Comparison of ENCODE assay signal across 8 cellular contexts in the genomic region with DNA sequence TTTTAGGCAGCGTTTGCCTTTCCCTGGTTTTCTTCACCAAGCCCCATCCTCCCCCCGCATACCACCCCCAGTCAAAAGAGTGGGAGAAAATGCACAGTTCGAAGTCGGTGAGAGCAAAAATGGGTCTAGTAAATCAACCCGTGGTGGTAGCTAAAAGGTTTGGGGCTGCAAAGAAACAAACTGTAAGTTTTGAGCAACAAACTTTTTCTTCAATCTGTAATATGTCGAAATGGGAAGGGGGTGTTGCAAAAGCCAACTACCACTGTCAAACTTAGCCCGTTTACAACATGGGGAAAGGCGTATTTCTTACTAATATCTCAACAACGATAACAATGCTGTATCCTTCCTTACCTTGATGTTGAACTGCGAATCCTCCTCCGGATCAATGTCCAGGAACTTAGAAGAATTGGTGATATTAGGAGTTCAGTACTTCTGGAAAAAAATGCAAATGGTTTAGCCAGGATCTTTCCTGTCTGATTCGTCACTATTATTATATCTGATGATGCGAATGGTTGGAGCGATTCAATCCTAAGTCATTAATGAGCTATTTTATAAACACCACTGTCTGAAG. TPM values are rescaled to one million over a fixed set of nuclear protein-coding genes. Genes with fewer than 3 reads are reported as not detected.
A peak's percentile ranks its signal among the peaks of the same experiment; 100 is the strongest.
DNase-seq lines count a peak whose midpoint lies in the region; ATAC-seq, FAIRE-seq and TF ChIP-seq lines count a peak whose summit lies in the region.

No MANE protein-coding gene starts in this region.

- H3K4me3 Mint-ChIP-seq in activated T-helper 2 cell treated with anti-CD3 and anti-CD28 coated beads, Interferon-gamma antibody, Interleukin-2, Interleukin-4, amounts not matched to agents 10 μg/mL and 5 μg/mL and 100 μg/mL, durations not matched to agents 14 hours and 24 hours and 36 hours (ENCODE audit: low read depth): peak overlapping the region; percentile 86

- H3K4me1 Mint-ChIP-seq in activated T-helper 2 cell treated with anti-CD3 and anti-CD28 coated beads, Interferon-gamma antibody, Interleukin-2, Interleukin-4, amounts not matched to agents 10 μg/mL and 5 μg/mL and 100 μg/mL, durations not matched to agents 14 hours and 24 hours and 36 hours (ENCODE audit: low read depth): peaks cover 19% of the 10 kb centered on the region

- H3K79me2 ChIP-seq in keratinocyte (ENCODE audit: control insufficient read depth, insufficient read depth, low read length): no peaks in the 10 kb centered on the region

- H3K36me3 ChIP-seq in BLaER1 treated with 17β-estradiol and CSF1 and Interleukin-3, amounts not matched to agents 10 nM and 100 nM: no peaks in the 10 kb centered on the region
- H3K36me3 ChIP-seq in keratinocyte (ENCODE audit: control insufficient read depth in 2 of 2, extremely low read depth in 1 of 2, insufficient read depth in 2 of 2, low read length in 2 of 2) (no peaks in the 10 kb centered on the region), thyroid gland (no peaks in the 10 kb centered on the region)

- H3K4me3 ChIP-seq in BLaER1 treated with 17β-estradiol and CSF1 and Interleukin-3, amounts not matched to agents 10 nM and 100 nM: peak overlapping the region; percentile 63 to 82 (median 76)
- H3K4me3 ChIP-seq in keratinocyte (ENCODE audit: control insufficient read depth in 2 of 3, extremely low read depth in 1 of 3, insufficient read depth in 2 of 3, low read depth in 1 of 3, low read length in 3 of 3): peak overlapping the region; percentile 81 to 84 (median 84)
- peak overlapping the region in 2 of 3 donors; percentile 29 to 83 for H3K4me3 ChIP-seq in thyroid gland (replicated peaks in 1 of 3)

- no peaks in the 10 kb centered on the region for H3K9me1 ChIP-seq in keratinocyte (ENCODE audit: control insufficient read depth, extremely low read depth, insufficient read depth, low read length)

- no peak for ATAC-seq in HG02884 (IDR thresholded peaks at IDR 0.05; ENCODE audit: unreplicated experiment)

- 12 to 16% methylated on average over 14 of the region's 14 CpGs for WGBS in thyroid gland, 2 donors

- peaks cover 0 to 16% (median 0%) of the 10 kb centered on the region in 11 experiments; a peak in 8 of 22 replicates for H3K9me3 ChIP-seq in BLaER1 treated with 17β-estradiol and CSF1 and Interleukin-3, amounts not matched to agents 10 nM and 100 nM (replicated peaks in 1 of 11)
- H3K9me3 ChIP-seq in keratinocyte (ENCODE audit: control insufficient read depth, low read depth, low read length) (no peaks in the 10 kb centered on the region), thyroid gland (no peaks in the 10 kb centered on the region)

- FAIRE-seq in keratinocyte (lab: Jason Lieb, UNC): no peak

- peaks cover 0 to 84% (median 72%) of the 10 kb centered on the region in 11 experiments; a peak in 18 of 22 replicates for H4K20me1 ChIP-seq in BLaER1 treated with 17β-estradiol and CSF1 and Interleukin-3, amounts not matched to agents 10 nM and 100 nM
- H4K20me1 ChIP-seq in keratinocyte (ENCODE audit: control insufficient read depth, extremely low read depth, insufficient read depth, low read length): no peaks in the 10 kb centered on the region

- H3K36me3 Mint-ChIP-seq in activated T-helper 2 cell treated with anti-CD3 and anti-CD28 coated beads, Interferon-gamma antibody, Interleukin-2, Interleukin-4, amounts not matched to agents 10 μg/mL and 5 μg/mL and 100 μg/mL, durations not matched to agents 14 hours and 24 hours and 36 hours (ENCODE audit: low read depth): no peaks in the 10 kb centered on the region

- dilution Hi-C loops in keratinocyte (cut with MboI; ENCODE audit: extremely low pct_ligation_motif_present, low sequenced_read_pairs): no loop called here

- H2AFZ ChIP-seq in keratinocyte (ENCODE audit: control insufficient read depth, low read length): peak overlapping the region; percentile 96

- peaks cover 83 to 100% (median 100%) of the 10 kb centered on the region in 11 experiments for H3K27me3 ChIP-seq in BLaER1 treated with 17β-estradiol and CSF1 and Interleukin-3, amounts not matched to agents 10 nM and 100 nM
- peaks cover 83% of the 10 kb centered on the region for H3K27me3 ChIP-seq in keratinocyte (ENCODE audit: control insufficient read depth, extremely low read depth, insufficient read depth, low read length)
- peaks cover 60% of the 10 kb centered on the region for H3K27me3 ChIP-seq in thyroid gland

- intact Hi-C loops in activated T-helper 2 cell treated with anti-CD3 and anti-CD28 coated beads, Interferon-gamma antibody, Interleukin-2, Interleukin-4, amounts not matched to agents 10 μg/mL and 5 μg/mL and 100 μg/mL, durations not matched to agents 14 hours and 24 hours and 36 hours (cut with micrococcal nuclease): no loop called here
- intact Hi-C loops in thyroid gland (cut with DNase I): no loop called here

- peak overlapping the region in 7 of 11 experiments; percentile 68 to 86 (median 77); a peak in 11 of 22 replicates for H3K9ac ChIP-seq in BLaER1 treated with 17β-estradiol and CSF1 and Interleukin-3, amounts not matched to agents 10 nM and 100 nM
- peak overlapping the region; percentile 74 for H3K9ac ChIP-seq in keratinocyte (ENCODE audit: control insufficient read depth, extremely low read depth, insufficient read depth, low read length)

- no peak for TF ChIP-seq POLR2A in thyroid gland (IDR thresholded peaks at IDR 0.05)

- peaks cover 57% of the 10 kb centered on the region for H3K27me3 Mint-ChIP-seq in activated T-helper 2 cell treated with anti-CD3 and anti-CD28 coated beads, Interferon-gamma antibody, Interleukin-2, Interleukin-4, amounts not matched to agents 10 μg/mL and 5 μg/mL and 100 μg/mL, durations not matched to agents 14 hours and 24 hours and 36 hours (ENCODE audit: low read depth)

- DNase-seq in HT1080 (ENCODE audit: low read depth) (peak; percentile 56), keratinocyte (ENCODE audit: low read depth, low spot score) (no peak), thyroid gland (no peak), T1000 (lab: John Stamatoyannopoulos, UW) (no peak)
- no peak for DNase-seq in activated T-helper 2 cell treated with anti-CD3 and anti-CD28 coated beads, Interferon-gamma antibody, Interleukin-2, Interleukin-4, amounts not matched to agents 10 μg/mL and 5 μg/mL and 100 μg/mL, durations not matched to agents 14 hours and 24 hours and 36 hours (ENCODE audit: low spot score)
- no peak for DNase-seq in stimulated activated CD4-positive, alpha-beta T cell treated with anti-CD3 and anti-CD28 coated beads, Interleukin-4, amount 100 ng/mL, for 4 hours

- peak overlapping the region; percentile 88 to 99 (median 97) for H3K4me2 ChIP-seq in BLaER1 treated with 17β-estradiol and CSF1 and Interleukin-3, amounts not matched to agents 10 nM and 100 nM
- peak overlapping the region; percentile 85 for H3K4me2 ChIP-seq in keratinocyte (ENCODE audit: control insufficient read depth, extremely low read depth, insufficient read depth, low read depth, low read length)

- TF ChIP-seq CTCF in keratinocyte (optimal IDR thresholded peaks at IDR 0.05 in 1 of 3, IDR thresholded peaks at IDR 0.05 in 1 of 3, conservative IDR thresholded peaks at IDR 0.05 in 1 of 3; ENCODE audit: extremely low read depth in 1 of 3, insufficient read depth in 2 of 3, low read length in 3 of 3): no peak
- TF ChIP-seq CTCF in thyroid gland (IDR thresholded peaks at IDR 0.05): no peak

- peaks cover 21 to 50% (median 34%) of the 10 kb centered on the region in 10 experiments for H3K4me1 ChIP-seq in BLaER1 treated with 17β-estradiol and CSF1 and Interleukin-3, amounts not matched to agents 10 nM and 100 nM
- peaks cover 21% of the 10 kb centered on the region for H3K4me1 ChIP-seq in keratinocyte (ENCODE audit: control insufficient read depth, extremely low read depth, insufficient read depth, low read length)
- H3K4me1 ChIP-seq in thyroid gland: peaks cover 33 to 60% of the 10 kb centered on the region in 2 donors

- no peak overlapping the region for H3K27ac Mint-ChIP-seq in activated T-helper 2 cell treated with anti-CD3 and anti-CD28 coated beads, Interferon-gamma antibody, Interleukin-2, Interleukin-4, amounts not matched to agents 10 μg/mL and 5 μg/mL and 100 μg/mL, durations not matched to agents 14 hours and 24 hours and 36 hours

- 0 out of 22 replicates have a peak overlapping the region, but pooled peaks of 1 of the 11 experiments have one; percentile 2 for H3K27ac ChIP-seq in BLaER1 treated with 17β-estradiol and CSF1 and Interleukin-3, amounts not matched to agents 10 nM and 100 nM
- peak overlapping the region; percentile 8 for H3K27ac ChIP-seq in keratinocyte (ENCODE audit: control insufficient read depth, insufficient read depth, low read length)
- no peak overlapping the region for H3K27ac ChIP-seq in thyroid gland

- no peaks in the 10 kb centered on the region for H3K9me3 Mint-ChIP-seq in activated T-helper 2 cell treated with anti-CD3 and anti-CD28 coated beads, Interferon-gamma antibody, Interleukin-2, Interleukin-4, amounts not matched to agents 10 μg/mL and 5 μg/mL and 100 μg/mL, durations not matched to agents 14 hours and 24 hours and 36 hours

RNA-seq across cellular contexts. Expression of a gene that starts 2.4 kb away (rescaled TPM):
- 9.2 and 14.5 TPM in 2 replicates for total RNA-seq in HT1080 (2014; rRNA removed; shearing (Covaris generic))
- 6.2 and 7.9 TPM in 2 replicates for polyA plus RNA-seq in HT1080 (2015; cell fraction: cytosol; rRNA removed)
- polyA plus RNA-seq in HT1080 (2015; cell fraction: nucleus; rRNA removed): 11.9 and 16.3 TPM in 2 replicates
- total RNA-seq in activated T-helper 2 cell treated with anti-CD3 and anti-CD28 coated beads, Interferon-gamma antibody, Interleukin-2, Interleukin-4, amounts not matched to agents 10 μg/mL and 5 μg/mL and 100 μg/mL, durations not matched to agents 14 hours and 24 hours and 36 hours: 0.05 TPM in 2 replicates
- polyA plus RNA-seq in keratinocyte: 1.4 to 1.5 TPM (median 1.4 TPM) in 3 replicates
- 1.5 TPM for polyA plus RNA-seq in keratinocyte (2011; ENCODE audit: low read depth)
- polyA plus RNA-seq in keratinocyte (2011; cell fraction: cytosol; rRNA removed): 1.0 and 1.3 TPM in 2 replicates
- 6.7 and 10.4 TPM in 2 replicates for polyA plus RNA-seq in keratinocyte (2011; cell fraction: nucleus; rRNA removed)
- 1.4 and 1.9 TPM in 2 replicates for polyA plus RNA-seq in keratinocyte (2012; ENCODE audit: low replicate concordance)
- 2.0 to 12.3 TPM (median 6.1 TPM) in 3 replicates for polyA minus RNA-seq in keratinocyte
- 3.1 TPM for polyA minus RNA-seq in keratinocyte (2011; cell fraction: cytosol; rRNA and poly(A)+ RNA removed)
- 6.9 and 15.8 TPM in 2 replicates for polyA minus RNA-seq in keratinocyte (2011; cell fraction: nucleus; rRNA and poly(A)+ RNA removed)
- total RNA-seq in thyroid gland: 1 to 10 TPM; 1.9 to 2.9 (median 1.9) TPM
